20 cellular contexts compared by ENCODE assay signal in the genomic region with DNA sequence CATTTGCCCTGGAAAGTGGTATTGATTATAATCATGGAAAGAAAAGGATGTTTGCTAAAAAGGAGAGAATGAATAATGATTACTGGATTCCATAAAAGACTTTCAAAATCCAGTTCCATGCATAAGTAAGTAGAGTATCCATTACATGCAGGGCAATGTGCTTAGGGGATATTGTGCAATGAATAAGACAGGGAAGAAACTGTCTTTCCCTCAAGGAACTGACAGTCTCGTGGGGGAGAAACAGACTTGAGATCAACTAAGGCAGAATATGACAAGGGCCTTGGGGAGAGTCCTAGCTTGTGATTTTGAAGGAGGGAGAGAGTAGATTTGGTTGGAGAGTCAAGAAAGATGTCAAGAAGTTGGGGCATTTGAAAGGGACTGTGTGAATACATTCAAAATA.
A peak's percentile ranks its signal among the peaks of the same experiment; 100 is the strongest.
DNase-seq lines count a peak whose midpoint lies in the region; ATAC-seq, FAIRE-seq and TF ChIP-seq lines count a peak whose summit lies in the region.
"Had no signal": no experiment of that assay in that cellular context is flagged by ENCODE, and none has a peak within 500 bp of the region (broad histone marks: within the 10 kb centered on the region; RNA-seq: fewer than 3 reads in every experiment).

No MANE protein-coding gene starts in this region.

- TF ChIP-seq CTCF in A549 (IDR thresholded peaks at IDR 0.05) (no peak), Panc1 (IDR thresholded peaks at IDR 0.05) (no peak), CD14-positive monocyte (IDR thresholded peaks at IDR 0.05) (no peak)

- peak overlapping the region in 1 of 2 donors; percentile 54 for H3K4me3 Mint-ChIP-seq in CD14-positive monocyte
- H3K4me3 Mint-ChIP-seq in activated T-helper 17 cell treated with anti-CD3 and anti-CD28 coated beads, Interleukin-2, amount 50 U/mL, for 72 hours: no peak overlapping the region
- H3K4me3 Mint-ChIP-seq: B cell; CD4-positive, alpha-beta memory T cell had no signal

- no peak overlapping the region for H3K27ac ChIP-seq in A549
- H3K27ac ChIP-seq in Panc1 (ENCODE audit: low read length): peak overlapping the region; percentile 85
- H3K27ac ChIP-seq: BLaER1, C4-2B had no signal

- in situ Hi-C loops in Panc1 (cut with HindIII; ENCODE audit: low pct_unique_long_range_greater_than_20kb, low sequenced_read_pairs): no loop called here

- H3K36me3 ChIP-seq in Panc1 (ENCODE audit: control insufficient read depth, insufficient read depth, low read length): no peaks in the 10 kb centered on the region
- H3K36me3 ChIP-seq: HAP-1 had no signal

- H3K9me3 ChIP-seq in A549 (no peaks in the 10 kb centered on the region), Panc1 (ENCODE audit: control insufficient read depth, insufficient read depth, low read depth, low read length) (no peaks in the 10 kb centered on the region; the same call in 1 of the 2 replicates)
- H3K9me3 ChIP-seq: HAP-1 had no signal

- no peak for TF ChIP-seq RAD21 in A549 (conservative IDR thresholded peaks at IDR 0.05 in 1 of 2, IDR thresholded peaks at IDR 0.05 in 1 of 2)

- H3K27me3 ChIP-seq in Panc1 (ENCODE audit: control insufficient read depth, insufficient read depth, low read length): no peaks in the 10 kb centered on the region
- H3K27me3 ChIP-seq: BLaER1 had no signal

- no peaks in the 10 kb centered on the region for H3K9me3 Mint-ChIP-seq in CD14-positive monocyte
- H3K9me3 Mint-ChIP-seq in activated T-helper 17 cell treated with anti-CD3 and anti-CD28 coated beads, Interleukin-2, amount 50 U/mL, for 72 hours: no peaks in the 10 kb centered on the region
- H3K9me3 Mint-ChIP-seq: CD4-positive, alpha-beta memory T cell had no signal

- no peak for FAIRE-seq in A549 (lab: Jason Lieb, UNC)
- FAIRE-seq: GM12891, GM18507, H54 had no signal

- CTCF ChIA-PET in A549 (lab: Yijun Ruan, JAX) (interaction anchor here (1.4 kb wide), 1 partner anchor 56 kb away, joined by 3 read pairs; no protein-coding TSS in a partner anchor), Panc1 (lab: Charles Lee) (no interaction called here)

- no TSS peak for BruUV-seq in Panc1 (replicated peaks; lab: Mats Ljungman, UMichigan)

- H3K4me1 Mint-ChIP-seq in CD14-positive monocyte: no peaks in the 10 kb centered on the region
- H3K4me1 Mint-ChIP-seq in activated T-helper 17 cell treated with anti-CD3 and anti-CD28 coated beads, Interleukin-2, amount 50 U/mL, for 72 hours: no peaks in the 10 kb centered on the region
- H3K4me1 Mint-ChIP-seq: B cell; CD4-positive, alpha-beta memory T cell had no signal

- POLR2A ChIA-PET in A549 (lab: Yijun Ruan, JAX) (no interaction called here), Panc1 (lab: Charles Lee) (interaction anchor here (0.6 kb wide), 1 partner anchor 167 kb away, joined by 6 read pairs; no protein-coding TSS in a partner anchor)

- peaks cover 5 to 12% (median 12%) of the 10 kb centered on the region in 3 donors for H3K27me3 Mint-ChIP-seq in CD14-positive monocyte (ENCODE audit: low read depth in 3 of 3)
- peaks cover 3% of the 10 kb centered on the region for H3K27me3 Mint-ChIP-seq in activated T-helper 17 cell treated with anti-CD3 and anti-CD28 coated beads, Interleukin-2, amount 50 U/mL, for 72 hours

- DNase-seq in A549 (ENCODE audit: low read depth in 1 of 2, low spot score in 1 of 2) (no peak), HCEC 1CT (peak; percentile 13), Panc1 (ENCODE audit: low read depth, low spot score) (no peak), CD14-positive monocyte (ENCODE audit: low spot score) (no peak), CD1c-positive myeloid dendritic cell (ENCODE audit: extremely low spot score) (no peak)
- DNase-seq: Calu3; CD4-positive, alpha-beta memory T cell; COR-L47; DMS53; DMS79 treated with DMSO at 0.1 percent for 48 hours; GF-D8; GOT3 had no signal

- H3K4me2 ChIP-seq in A549: no peak overlapping the region
- H3K4me2 ChIP-seq: BLaER1 had no signal

- H3K27ac Mint-ChIP-seq in CD14-positive monocyte: no peak overlapping the region
- H3K27ac Mint-ChIP-seq in activated T-helper 17 cell treated with anti-CD3 and anti-CD28 coated beads, Interleukin-2, amount 50 U/mL, for 72 hours: no peak overlapping the region
- H3K27ac Mint-ChIP-seq: B cell had no signal

- intact Hi-C loops in Panc1 (cut with micrococcal nuclease; ENCODE audit: unreplicated experiment): loop anchor here (10.0 kb wide), 1 partner anchor 64 kb away; no protein-coding TSS in a partner anchor
- intact Hi-C loops in CD14-positive monocyte (cut with micrococcal nuclease): no loop called here

- peaks cover 20% of the 10 kb centered on the region for H3K4me1 ChIP-seq in A549
- H3K4me1 ChIP-seq in Panc1 (ENCODE audit: control insufficient read depth, insufficient read depth, low read length): peaks cover 45% of the 10 kb centered on the region
- H3K4me1 ChIP-seq: HAP-1 had no signal

- WGBS in A549 (ENCODE audit: missing lambda C conversion rate): 60% methylated on average over 1 of the region's 1 CpG

- no peak for TF ChIP-seq EP300 in A549 (IDR thresholded peaks at IDR 0.05)

- ATAC-seq in A549 (no peak), Panc1 (no peak)
- ATAC-seq in activated T-helper 17 cell treated with anti-CD3 and anti-CD28 coated beads, Interleukin-2, amount 50 U/mL, for 72 hours (replicated peaks): no peak

- H3K4me3 ChIP-seq in A549 (no peak overlapping the region), Panc1 (ENCODE audit: low read depth in 2 of 2, low read length in 2 of 2) (no peak overlapping the region)
- H3K4me3 ChIP-seq: BLaER1, HAP-1 had no signal

- no peak for TF ChIP-seq POLR2A in A549 (IDR thresholded peaks at IDR 0.05; ENCODE audit: low read length)

- H3K36me3 Mint-ChIP-seq in CD14-positive monocyte: no peaks in the 10 kb centered on the region
- H3K36me3 Mint-ChIP-seq in activated T-helper 17 cell treated with anti-CD3 and anti-CD28 coated beads, Interleukin-2, amount 50 U/mL, for 72 hours (ENCODE audit: low read depth): no peaks in the 10 kb centered on the region
- H3K36me3 Mint-ChIP-seq: CD4-positive, alpha-beta memory T cell had no signal

TF ChIP-seq in A549, 52 proteins besides CTCF, POLR2A, EP300 and RAD21:
- TF ChIP-seq KDM5A (IDR thresholded peaks at IDR 0.05) (no peak), CEBPB (IDR thresholded peaks at IDR 0.05) (peak; percentile 47 to 63; a peak in 2 of 4 replicates)
